ENCODE assay signal across 8 cellular contexts in genomic region chr14:24113801-24114535, GRCh38. TPM values are rescaled to one million over a fixed set of nuclear protein-coding genes. Genes with fewer than 3 reads are reported as not detected.
DNase-seq lines count a peak whose midpoint lies in the region; ATAC-seq and TF ChIP-seq lines count a peak whose summit lies in the region.

No MANE protein-coding gene starts in this region.

- peak; percentile 61 for ATAC-seq in GM23338

- H3K4me1 Mint-ChIP-seq in GM23338 (peaks cover 16% of the 10 kb centered on the region), neural crest cell (peaks cover 27% of the 10 kb centered on the region)

- 0 to 1% (median 0%) methylated on average over 32 to 42 of the region's 42 CpGs for WGBS in stomach, 5 donors

- peak overlapping the region; percentile 95 for H2AFZ ChIP-seq in GM23338

- H3K27me3 Mint-ChIP-seq in GM23338 (ENCODE audit: insufficient read depth, low read depth, poor library complexity) (peaks cover 23% of the 10 kb centered on the region), neural crest cell (ENCODE audit: low read depth) (no peaks in the 10 kb centered on the region)

- peak overlapping the region; percentile 94 for H3K27ac ChIP-seq in GM23338 (ENCODE audit: low read depth)
- peak overlapping the region; percentile 94 to 100 (median 98) for H3K27ac ChIP-seq in stomach

- peaks cover 20% of the 10 kb centered on the region for H3K36me3 Mint-ChIP-seq in GM23338 (ENCODE audit: low read depth)
- peaks cover 2% of the 10 kb centered on the region for H3K36me3 Mint-ChIP-seq in neural crest cell (ENCODE audit: low read depth)

- peak overlapping the region; percentile 96 for H3K4me2 ChIP-seq in GM23338

- H3K9me2 ChIP-seq in GM23338 (ENCODE audit: insufficient read depth), result no peaks in the 10 kb centered on the region

- H3K27me3 ChIP-seq in GM23338 (ENCODE audit: insufficient read depth) (no peaks in the 10 kb centered on the region), stomach (no peaks in the 10 kb centered on the region)

- peak overlapping the region; percentile 77 for H3K4me3 ChIP-seq in GM23338
- H3K4me3 ChIP-seq in LNCaP clone FGC (ENCODE audit: low read depth, low read length), result peak overlapping the region; percentile 82
- H3K4me3 ChIP-seq in foreskin fibroblast (ENCODE audit: low read depth in 1 of 2, low read length in 2 of 2), result peak overlapping the region; percentile 82 to 92
- peak overlapping the region; percentile 56 to 81 (median 64) for H3K4me3 ChIP-seq in stomach

- peaks cover 11% of the 10 kb centered on the region for H3K79me2 ChIP-seq in GM23338 (replicated peaks; ENCODE audit: insufficient read depth)

- no peaks in the 10 kb centered on the region; the same call in none of the 2 replicates for H4K20me1 ChIP-seq in GM23338 (replicated peaks; ENCODE audit: insufficient read depth)

- intact Hi-C loops in stomach (cut with DNase I; ENCODE audit: low total_unique reads), result no loop called here

- DNase-seq in DMS79 treated with DMSO at 0.1 percent for 48 hours (lab: John Stamatoyannopoulos, UW) (peak; percentile 96), GM23338 (ENCODE audit: low spot score) (peak; percentile 95), LNCaP clone FGC (ENCODE audit: low read depth) (peak; percentile 85), foreskin fibroblast (peak; percentile 91 to 96), neural crest cell (ENCODE audit: low read depth, low spot score) (peak; percentile 63), stomach (peak; percentile 75)
- peak; percentile 91 for DNase-seq in activated effector memory CD4-positive, alpha-beta T cell treated with anti-CD3 and anti-CD28 coated beads, Interleukin-2, amount 50 U/mL, for 16 hours

- H3K9me3 Mint-ChIP-seq in GM23338 (peaks cover 3% of the 10 kb centered on the region; the same call in 1 of the 3 replicates), neural crest cell (no peaks in the 10 kb centered on the region)

- TF ChIP-seq EP300 in stomach (IDR thresholded peaks at IDR 0.05), result no peak

- peaks cover 6% of the 10 kb centered on the region; the same call in 1 of the 2 replicates for H3F3A ChIP-seq in GM23338 (replicated peaks; ENCODE audit: low read depth)

- TF ChIP-seq CTCF in GM23338 (conservative IDR thresholded peaks at IDR 0.05; ENCODE audit: low read depth in 2 of 2) (no peak), LNCaP clone FGC (IDR thresholded peaks at IDR 0.05; ENCODE audit: control insufficient read depth, extremely low read depth, insufficient read depth) (no peak), foreskin fibroblast (IDR thresholded peaks at IDR 0.05; ENCODE audit: low read depth, low read length) (no peak), neural crest cell (conservative IDR thresholded peaks at IDR 0.05) (no peak), stomach (IDR thresholded peaks at IDR 0.05) (peak in 2 of 7 experiments; percentile 4 to 6)

- H3K4me1 ChIP-seq in GM23338 (ENCODE audit: insufficient read depth) (peaks cover 6% of the 10 kb centered on the region), stomach (peaks cover 22 to 38% (median 36%) of the 10 kb centered on the region in 4 donors)

- peak; percentile 82 for TF ChIP-seq POLR2A in Raji (IDR thresholded peaks at IDR 0.05; ENCODE audit: insufficient read depth, low read depth, low read length)
- TF ChIP-seq POLR2A in stomach (IDR thresholded peaks at IDR 0.05), result peak in 2 of 4 donors; percentile 42 to 57

- H3K9me3 ChIP-seq in stomach, result no peaks in the 10 kb centered on the region

- H3K27ac Mint-ChIP-seq in GM23338 (peak overlapping the region; percentile 99), neural crest cell (ENCODE audit: unreplicated experiment) (peak overlapping the region; percentile 99)

- peaks cover 7% of the 10 kb centered on the region; the same call in 1 of the 2 replicates for H3K36me3 ChIP-seq in GM23338 (ENCODE audit: insufficient read depth)
- H3K36me3 ChIP-seq in stomach, result peaks cover 10 to 21% (median 19%) of the 10 kb centered on the region in 4 donors

- peak overlapping the region; percentile 93 for H3K4me3 Mint-ChIP-seq in GM23338
- peak overlapping the region; percentile 99 for H3K4me3 Mint-ChIP-seq in neural crest cell

TF ChIP-seq in GM23338, 12 proteins besides CTCF, POLR2A, EP300 and RAD21:
- peak; percentile 62 for TF ChIP-seq CREB1 (CRISPR knock-in tag; IDR thresholded peaks at IDR 0.05; ENCODE audit: low read depth)
- peak; percentile 90 for TF ChIP-seq JUNB (IDR thresholded peaks at IDR 0.05; ENCODE audit: unreplicated experiment)
- no peak for TF ChIP-seq REST (IDR thresholded peaks at IDR 0.05; ENCODE audit: unreplicated experiment)
TF ChIP-seq in GM23338: peak in this region for 2.

RNA-seq across cellular contexts. Expression of gene DCAF11, which starts 0.6 kb away (rescaled TPM):
- 78.7 and 93.2 TPM in 2 replicates for total RNA-seq in GM23338 (2014; rRNA removed; shearing (Covaris generic))
- polyA plus RNA-seq in GM23338 (2016; fragmentation: Nextera tagmentation; extraction: Ambion mirVana), result 18.6 and 19.0 TPM in 2 replicates
- total RNA-seq in neural crest cell, result 52.5 and 53.9 TPM in 2 replicates
- 100 to 1,000 TPM in 2 of 5 donors, 10 to 100 TPM in 3; 50.4 to 396 (median 84.5) TPM for total RNA-seq in stomach
- polyA plus RNA-seq in stomach, result 10 to 100 TPM; 27.7 to 68.3 (median 38.9) TPM

RNA-seq across cellular contexts. Expression of gene NRL, which starts 0.8 kb away (rescaled TPM):
- total RNA-seq in GM23338 (2014; rRNA removed; shearing (Covaris generic)), result 2.2 and 5.2 TPM in 2 replicates
- polyA plus RNA-seq in GM23338 (2016; fragmentation: Nextera tagmentation; extraction: Ambion mirVana) (1.4 and 1.8 TPM in 2 replicates), stomach (1 to 10 TPM; 1.2 to 1.3 (median 1.2) TPM)
- total RNA-seq in neural crest cell (1.2 and 2.3 TPM in 2 replicates), stomach (10 to 100 TPM in 2 of 5 donors, 1 to 10 TPM in 1, under 1 TPM in 1, not detected in 1; 0.92 to 69.2 (median 13.0) TPM)

RNA-seq across cellular contexts. Expression of gene FITM1, which starts 16.5 kb away (rescaled TPM):
- total RNA-seq in GM23338 (2014; rRNA removed; shearing (Covaris generic)), result not detected in 2 replicates
- 0.53 and 0.57 TPM in 2 replicates for polyA plus RNA-seq in GM23338 (2016; fragmentation: Nextera tagmentation; extraction: Ambion mirVana)
- total RNA-seq in neural crest cell, result 0.42 and 0.66 TPM in 2 replicates
- 10 to 100 TPM in 1 of 5 donors, under 1 TPM in 1, not detected in 3; 0.87 to 80.5 TPM for total RNA-seq in stomach
- 1 to 10 TPM; 1.9 to 2.6 (median 2.2) TPM for polyA plus RNA-seq in stomach

RNA-seq across cellular contexts. Expression of gene PCK2, which starts 19.9 kb away (rescaled TPM):
- total RNA-seq in GM23338 (2014; rRNA removed; shearing (Covaris generic)), result 103 and 112 TPM in 2 replicates
- polyA plus RNA-seq in GM23338 (2016; fragmentation: Nextera tagmentation; extraction: Ambion mirVana), result 53.5 and 57.9 TPM in 2 replicates
- total RNA-seq in neural crest cell, result 26.1 and 26.7 TPM in 2 replicates
- 100 to 1,000 TPM in 1 of 5 donors, 10 to 100 TPM in 1, 1 to 10 TPM in 3; 2.3 to 168 (median 8.4) TPM for total RNA-seq in stomach
- 10 to 100 TPM; 12.3 to 24.0 (median 17.0) TPM for polyA plus RNA-seq in stomach

RNA-seq across cellular contexts. Expression of gene PSME1, which starts 22.0 kb away (rescaled TPM):
- 53.9 and 61.1 TPM in 2 replicates for total RNA-seq in GM23338 (2014; rRNA removed; shearing (Covaris generic))
- polyA plus RNA-seq in GM23338 (2016; fragmentation: Nextera tagmentation; extraction: Ambion mirVana), result 215 and 220 TPM in 2 replicates
- total RNA-seq in neural crest cell, result 81.4 and 88.5 TPM in 2 replicates
- total RNA-seq in stomach, result 100 to 1,000 TPM in 1 of 5 donors, 10 to 100 TPM in 4; 38.5 to 129 (median 91.1) TPM
- 100 to 1,000 TPM; 217 to 322 (median 310) TPM for polyA plus RNA-seq in stomach

Comparison
In these comparisons a context has a peak if more than half of its experiments do, and no peak if none do; other contexts are left out.
1. Peak in every context shown above with its lines: DNase-seq, ATAC-seq, H3K4me3 ChIP-seq and H3K27ac ChIP-seq.